Comparison of ENCODE assay signal across 21 cellular contexts in genomic region chr1:229002037-229002436, GRCh38.
"Had no signal": no experiment of that assay in that cellular context is flagged by ENCODE, and none has a peak within 500 bp of the region (broad histone marks: within the 10 kb centered on the region; RNA-seq: fewer than 3 reads in every experiment).

No MANE protein-coding gene starts in this region.

- H3K36me3 ChIP-seq: adrenal gland had no signal

- ATAC-seq: T-helper 17 cell had no signal

- H3K4me1 Mint-ChIP-seq: activated B cell treated with CpG ODN at 0.5 μM for 24 hours had no signal

- H3K27ac ChIP-seq: adrenal gland, KMS-11 had no signal

- H3K4me3 Mint-ChIP-seq: activated B cell treated with CpG ODN at 0.5 μM for 24 hours; activated CD4-positive, alpha-beta memory T cell treated with anti-CD3 and anti-CD28 coated beads, Interleukin-2, amount 10 ng/mL, durations not matched to agents 7 days and 5 days; activated CD4-positive, alpha-beta T cell treated with anti-CD3 and anti-CD28 coated beads, Interleukin-2, amount 10 ng/mL, durations not matched to agents 7 days and 5 days; activated naive CD8-positive, alpha-beta T cell treated with anti-CD3 and anti-CD28 coated beads, Interleukin-2, amount 10 ng/mL, durations not matched to agents 7 days and 5 days; central memory CD8-positive, alpha-beta T cell; T-helper 17 cell had no signal

- H3K4me1 ChIP-seq: adrenal gland had no signal

- H3K27me3 Mint-ChIP-seq: activated CD4-positive, alpha-beta memory T cell treated with anti-CD3 and anti-CD28 coated beads, Interleukin-2, amount 10 ng/mL, durations not matched to agents 7 days and 5 days; activated CD4-positive, alpha-beta T cell treated with anti-CD3 and anti-CD28 coated beads, Interleukin-2, amount 10 ng/mL, durations not matched to agents 7 days and 5 days; activated naive CD8-positive, alpha-beta T cell treated with anti-CD3 and anti-CD28 coated beads, Interleukin-2, amount 10 ng/mL, durations not matched to agents 7 days and 5 days; central memory CD8-positive, alpha-beta T cell; T-helper 17 cell had no signal

- H3K4me3 ChIP-seq: adrenal gland had no signal

- H3K9me3 Mint-ChIP-seq: activated B cell treated with CpG ODN at 0.5 μM for 24 hours; activated CD4-positive, alpha-beta memory T cell treated with anti-CD3 and anti-CD28 coated beads, Interleukin-2, amount 10 ng/mL, durations not matched to agents 7 days and 5 days; activated CD4-positive, alpha-beta T cell treated with anti-CD3 and anti-CD28 coated beads, Interleukin-2, amount 10 ng/mL, durations not matched to agents 7 days and 5 days; activated naive CD8-positive, alpha-beta T cell treated with anti-CD3 and anti-CD28 coated beads, Interleukin-2, amount 10 ng/mL, durations not matched to agents 7 days and 5 days; central memory CD8-positive, alpha-beta T cell had no signal

- H3K36me3 Mint-ChIP-seq: activated naive CD8-positive, alpha-beta T cell treated with anti-CD3 and anti-CD28 coated beads, Interleukin-2, amount 10 ng/mL, durations not matched to agents 7 days and 5 days had no signal

- H3K27me3 ChIP-seq: adrenal gland had no signal

- H3K4me2 ChIP-seq: KMS-11 had no signal

- H3K9me3 ChIP-seq: adrenal gland had no signal

- H3K27ac Mint-ChIP-seq: activated B cell treated with CpG ODN at 0.5 μM for 24 hours; activated CD4-positive, alpha-beta memory T cell treated with anti-CD3 and anti-CD28 coated beads, Interleukin-2, amount 10 ng/mL, durations not matched to agents 7 days and 5 days; activated CD4-positive, alpha-beta T cell treated with anti-CD3 and anti-CD28 coated beads, Interleukin-2, amount 10 ng/mL, durations not matched to agents 7 days and 5 days; activated naive CD8-positive, alpha-beta T cell treated with anti-CD3 and anti-CD28 coated beads, Interleukin-2, amount 10 ng/mL, durations not matched to agents 7 days and 5 days; T-helper 17 cell had no signal

- DNase-seq: activated B cell treated with CpG ODN at 0.5 μM for 24 hours; activated CD4-positive, alpha-beta memory T cell treated with anti-CD3 and anti-CD28 coated beads, Interleukin-2, amount 10 ng/mL, durations not matched to agents 7 days and 5 days; activated CD4-positive, alpha-beta T cell treated with anti-CD3 and anti-CD28 coated beads for 1 hour; activated CD4-positive, alpha-beta T cell treated with anti-CD3 and anti-CD28 coated beads, Interleukin-2, amount 10 ng/mL, durations not matched to agents 7 days and 5 days; activated CD8-positive, alpha-beta memory T cell treated with anti-CD3 and anti-CD28 coated beads, Interleukin-2, amount 50 U/mL, for 48 hours; activated naive CD4-positive, alpha-beta T cell treated with anti-CD3 and anti-CD28 coated beads, Interleukin-2, amount 50 U/mL, for 16 hours; activated naive CD8-positive, alpha-beta T cell treated with anti-CD3 and anti-CD28 coated beads, Interleukin-2, amount 10 ng/mL, durations not matched to agents 7 days and 5 days; activated T-cell treated with anti-CD3 and anti-CD28 coated beads, Interleukin-2, amount 50 U/mL, for 1 hour; adrenal gland; aorta; NCI-H1092; NCI-H1930; NCI-H2171; NCI-H226; NCI-H510A; NCI-H526 treated with DMSO at 0.1 percent for 48 hours; SIG-M5; T-helper 17 cell; T-helper 9 cell had no signal
